In the genomic region with DNA sequence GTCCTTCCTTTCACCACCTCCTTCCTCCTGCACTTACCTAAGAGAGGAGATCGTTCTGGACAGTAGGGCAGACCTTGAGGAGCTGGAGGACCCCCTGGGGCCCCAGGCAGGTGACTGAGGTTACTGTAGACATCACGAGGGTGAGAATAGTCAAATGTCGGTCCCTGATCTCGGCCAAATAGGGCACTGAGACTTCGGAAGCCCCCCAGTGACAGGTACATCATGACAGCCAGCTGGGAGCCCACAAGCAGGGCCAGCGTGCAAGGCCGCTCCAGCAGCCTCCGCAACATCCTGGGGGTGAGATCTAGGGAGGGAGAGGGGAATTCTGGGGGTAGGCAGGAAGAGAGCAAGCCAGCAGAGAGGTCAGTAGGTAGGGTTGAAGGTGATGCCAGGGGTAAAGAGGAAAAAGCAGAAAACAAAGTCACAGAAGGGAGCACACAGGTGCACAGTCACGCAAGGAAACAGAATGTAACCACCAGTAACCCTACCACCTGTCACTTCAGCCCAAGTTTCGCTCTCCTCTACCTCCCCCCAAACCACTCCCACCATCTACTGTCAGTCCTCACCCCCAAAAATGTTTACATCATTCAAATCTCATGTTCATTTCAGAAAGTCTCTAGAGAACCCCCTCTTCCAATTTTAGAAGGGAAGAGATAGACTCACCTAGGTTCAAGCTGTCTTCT, we compare ENCODE assay signal across 1 cellular context.
TF ChIP-seq lines count a peak whose summit lies in the region.

No MANE protein-coding gene starts in this region.

TF ChIP-seq in HEK293T, 16 proteins besides CTCF, POLR2A, EP300 and RAD21:
- no peak for TF ChIP-seq FOXK2 (IDR thresholded peaks at IDR 0.05)
- no peak for TF ChIP-seq ELF4 (IDR thresholded peaks at IDR 0.05)
- TF ChIP-seq NFRKB (IDR thresholded peaks at IDR 0.05) = no peak
- no peak for TF ChIP-seq L3MBTL2 (conservative IDR thresholded peaks at IDR 0.05)
- TF ChIP-seq, protein P1, sequence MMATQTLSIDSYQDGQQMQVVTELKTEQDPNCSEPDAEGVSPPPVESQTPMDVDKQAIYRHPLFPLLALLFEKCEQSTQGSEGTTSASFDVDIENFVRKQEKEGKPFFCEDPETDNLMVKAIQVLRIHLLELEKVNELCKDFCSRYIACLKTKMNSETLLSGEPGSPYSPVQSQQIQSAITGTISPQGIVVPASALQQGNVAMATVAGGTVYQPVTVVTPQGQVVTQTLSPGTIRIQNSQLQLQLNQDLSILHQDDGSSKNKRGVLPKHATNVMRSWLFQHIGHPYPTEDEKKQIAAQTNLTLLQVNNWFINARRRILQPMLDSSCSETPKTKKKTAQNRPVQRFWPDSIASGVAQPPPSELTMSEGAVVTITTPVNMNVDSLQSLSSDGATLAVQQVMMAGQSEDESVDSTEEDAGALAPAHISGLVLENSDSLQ (IDR thresholded peaks at IDR 0.05) = no peak
- TF ChIP-seq FOXM1 (IDR thresholded peaks at IDR 0.05; ENCODE audit: borderline replicate concordance) = no peak
- TF ChIP-seq BHLHE40 (IDR thresholded peaks at IDR 0.05; ENCODE audit: borderline replicate concordance) = no peak
- no peak for TF ChIP-seq SP1 (IDR thresholded peaks at IDR 0.05)
- no peak for TF ChIP-seq FOXA1 (IDR thresholded peaks at IDR 0.05)
- TF ChIP-seq ARNT (IDR thresholded peaks at IDR 0.05) = no peak
- TF ChIP-seq LEF1 (IDR thresholded peaks at IDR 0.05; ENCODE audit: borderline replicate concordance) = no peak
- no peak for TF ChIP-seq TARDBP (IDR thresholded peaks at IDR 0.05)
- TF ChIP-seq CTBP1 (IDR thresholded peaks at IDR 0.05; ENCODE audit: borderline replicate concordance) = no peak
- no peak for TF ChIP-seq ZNF384 (IDR thresholded peaks at IDR 0.05)
- TF ChIP-seq SUZ12 (IDR thresholded peaks at IDR 0.05) = no peak
